ENCODE assay signal across 25 cellular contexts in the genomic region with DNA sequence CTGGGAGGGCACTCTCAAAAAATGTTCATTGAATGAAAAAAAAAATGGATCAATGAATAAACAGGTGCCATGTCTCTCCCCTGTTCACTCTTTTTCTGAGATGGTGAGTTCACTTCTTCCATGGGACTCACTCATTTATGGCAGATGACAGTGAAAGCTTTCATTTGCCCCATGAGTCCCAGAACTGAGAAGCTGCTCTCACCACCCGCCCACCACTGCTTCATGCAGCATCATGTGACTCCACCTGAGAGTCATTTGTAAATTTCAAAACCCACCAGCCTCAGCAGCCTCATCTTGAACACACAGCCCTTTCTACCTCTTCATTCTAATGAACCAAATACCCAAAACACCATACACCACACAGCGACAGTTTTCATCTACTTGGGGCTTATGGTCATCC.
DNase-seq lines count a peak whose midpoint lies in the region; ATAC-seq and TF ChIP-seq lines count a peak whose summit lies in the region.
"Had no signal": no experiment of that assay in that cellular context is flagged by ENCODE, and none has a peak within 500 bp of the region (broad histone marks: within the 10 kb centered on the region; RNA-seq: fewer than 3 reads in every experiment).

No MANE protein-coding gene starts in this region.

- peaks cover 69% of the 10 kb centered on the region for H3K36me3 ChIP-seq in endodermal cell (ENCODE audit: control insufficient read depth, insufficient read depth, low read length)
- H3K36me3 ChIP-seq: neutrophil had no signal

- H3K27me3 Mint-ChIP-seq in activated CD4-positive, alpha-beta T cell treated with anti-CD3 and anti-CD28 coated beads for 36 hours, result no peaks in the 10 kb centered on the region
- H3K27me3 Mint-ChIP-seq in type B pancreatic cell (no peaks in the 10 kb centered on the region), endodermal cell (ENCODE audit: insufficient read depth) (no peaks in the 10 kb centered on the region)
- H3K27me3 Mint-ChIP-seq: activated naive CD4-positive, alpha-beta T cell treated with anti-CD3 and anti-CD28 coated beads, Interleukin-2, amount 10 ng/mL, durations not matched to agents 7 days and 5 days had no signal

- H3K27ac ChIP-seq in layer of hippocampus (ENCODE audit: low read depth, low read length) (peak overlapping the region; percentile 79), endodermal cell (ENCODE audit: low read depth, low read length) (no peak overlapping the region)
- H3K27ac ChIP-seq: 22Rv1, epithelial cell of prostate, neutrophil, psoas muscle, WERI-Rb-1 had no signal

- no peak overlapping the region for H3K4me3 ChIP-seq in endodermal cell (ENCODE audit: low read length)
- H3K4me3 ChIP-seq: psoas muscle had no signal

- H3K4me1 ChIP-seq in endodermal cell (ENCODE audit: control insufficient read depth, insufficient read depth, low read length), result no peaks in the 10 kb centered on the region
- H3K4me1 ChIP-seq: psoas muscle had no signal

- H3K9me3 Mint-ChIP-seq in activated CD4-positive, alpha-beta T cell treated with anti-CD3 and anti-CD28 coated beads for 36 hours (ENCODE audit: low read depth), result no peaks in the 10 kb centered on the region
- H3K9me3 Mint-ChIP-seq in type B pancreatic cell (no peaks in the 10 kb centered on the region), endodermal cell (no peaks in the 10 kb centered on the region)
- H3K9me3 Mint-ChIP-seq: activated naive CD4-positive, alpha-beta T cell treated with anti-CD3 and anti-CD28 coated beads, Interleukin-2, amount 10 ng/mL, durations not matched to agents 7 days and 5 days; activated T-cell treated with anti-CD3 and anti-CD28 coated beads, Interleukin-2, amount 50 U/mL, for 4 hours had no signal

- CTCF ChIA-PET in activated CD4-positive, alpha-beta T cell treated with anti-CD3 and anti-CD28 coated beads for 36 hours (lab: Charles Lee), result interaction anchor here (0.6 to 0.9 kb wide), 2 partner anchors 154 to 224 kb away, joined by 4 to 5 read pairs; no protein-coding TSS in a partner anchor

- intact Hi-C loops in activated CD4-positive, alpha-beta T cell treated with anti-CD3 and anti-CD28 coated beads for 36 hours (cut with DNase I, micrococcal nuclease), result loop anchor here (5.0 kb wide), 2 partner anchors 138 to 287 kb away; no protein-coding TSS in a partner anchor

- no peaks in the 10 kb centered on the region for H3K27me3 ChIP-seq in layer of hippocampus (ENCODE audit: control insufficient read depth, insufficient read depth, low read length)
- no peaks in the 10 kb centered on the region for H3K27me3 ChIP-seq in endodermal cell (ENCODE audit: control insufficient read depth, insufficient read depth, low read length, poor library complexity, severe bottlenecking)
- H3K27me3 ChIP-seq: neutrophil had no signal

- H3K4me3 Mint-ChIP-seq in activated CD4-positive, alpha-beta T cell treated with anti-CD3 and anti-CD28 coated beads for 36 hours, result no peak overlapping the region
- H3K4me3 Mint-ChIP-seq in type B pancreatic cell (no peak overlapping the region), endodermal cell (no peak overlapping the region)
- H3K4me3 Mint-ChIP-seq: activated naive CD4-positive, alpha-beta T cell treated with anti-CD3 and anti-CD28 coated beads, Interleukin-2, amount 10 ng/mL, durations not matched to agents 7 days and 5 days; activated T-cell treated with anti-CD3 and anti-CD28 coated beads, Interleukin-2, amount 50 U/mL, for 4 hours had no signal

- peak overlapping the region; percentile 61 for H3K27ac Mint-ChIP-seq in activated CD4-positive, alpha-beta T cell treated with anti-CD3 and anti-CD28 coated beads for 36 hours
- peak overlapping the region; percentile 13 for H3K27ac Mint-ChIP-seq in type B pancreatic cell
- H3K27ac Mint-ChIP-seq in endodermal cell, result no peak overlapping the region
- H3K27ac Mint-ChIP-seq: activated naive CD4-positive, alpha-beta T cell treated with anti-CD3 and anti-CD28 coated beads, Interleukin-2, amount 10 ng/mL, durations not matched to agents 7 days and 5 days had no signal

- peak; percentile 65 for DNase-seq in activated CD4-positive, alpha-beta T cell treated with anti-CD3 and anti-CD28 coated beads for 36 hours
- no peak for DNase-seq in activated CD4-positive, alpha-beta T cell treated with anti-CD3 and anti-CD28 coated beads, Interleukin-2, amount 50 U/mL, for 1 hour
- DNase-seq in stimulated activated naive CD4-positive, alpha-beta T cell treated with Interleukin-2 at 50 U/mL for 16 hours (lab: John Stamatoyannopoulos, UW), result peak; percentile 5
- DNase-seq in stimulated activated naive CD4-positive, alpha-beta T cell (lab: John Stamatoyannopoulos, UW), result no peak
- DNase-seq in type B pancreatic cell (ENCODE audit: extremely low spot score, unreplicated experiment) (no peak), endodermal cell (no peak), left lobe of liver (ENCODE audit: low spot score) (no peak)
- DNase-seq: activated CD4-positive, alpha-beta T cell treated with anti-CD3 and anti-CD28 coated beads, Interleukin-2, amount 50 U/mL, for 4 hours; activated naive CD4-positive, alpha-beta T cell treated with anti-CD3 and anti-CD28 coated beads, Interleukin-2, amount 10 ng/mL, durations not matched to agents 7 days and 5 days; activated T-cell treated with anti-CD3 and anti-CD28 coated beads, Interleukin-2, amount 50 U/mL, for 4 hours; Kasumi-1; left cardiac atrium; MV-4-11; NCI-H146; NCI-H2171; NCI-H526; psoas muscle; SHP77 treated with DMSO at 0.1 percent for 48 hours; T-helper 9 cell had no signal

- H3K9ac ChIP-seq in endodermal cell (ENCODE audit: extremely low read depth, low read length, poor library complexity, severe bottlenecking), result no peak overlapping the region

- TF ChIP-seq CTCF in type B pancreatic cell (conservative IDR thresholded peaks at IDR 0.05) (no peak), endodermal cell (conservative IDR thresholded peaks at IDR 0.05) (no peak)

- H3K4me1 Mint-ChIP-seq in activated CD4-positive, alpha-beta T cell treated with anti-CD3 and anti-CD28 coated beads for 36 hours, result peaks cover 6% of the 10 kb centered on the region
- H3K4me1 Mint-ChIP-seq in type B pancreatic cell (ENCODE audit: unreplicated experiment) (peaks cover 4% of the 10 kb centered on the region), endodermal cell (no peaks in the 10 kb centered on the region)
- H3K4me1 Mint-ChIP-seq: activated naive CD4-positive, alpha-beta T cell treated with anti-CD3 and anti-CD28 coated beads, Interleukin-2, amount 10 ng/mL, durations not matched to agents 7 days and 5 days had no signal

- H3K9me3 ChIP-seq in endodermal cell (ENCODE audit: control insufficient read depth, low read length), result no peaks in the 10 kb centered on the region
- H3K9me3 ChIP-seq: neutrophil, psoas muscle had no signal

- 93 to 100% methylated on average over 2 of the region's 2 CpGs for WGBS in endodermal cell (ENCODE audit: insufficient coverage in 1 of 2, insufficient read length in 1 of 2), 2 experiments

- peaks cover 2% of the 10 kb centered on the region for H3K36me3 Mint-ChIP-seq in activated CD4-positive, alpha-beta T cell treated with anti-CD3 and anti-CD28 coated beads for 36 hours (ENCODE audit: low read depth)
- H3K36me3 Mint-ChIP-seq in type B pancreatic cell (peaks cover 2% of the 10 kb centered on the region), endodermal cell (ENCODE audit: low read depth) (peaks cover 61% of the 10 kb centered on the region)
- H3K36me3 Mint-ChIP-seq: activated naive CD4-positive, alpha-beta T cell treated with anti-CD3 and anti-CD28 coated beads, Interleukin-2, amount 10 ng/mL, durations not matched to agents 7 days and 5 days had no signal

- peak; percentile 84 for ATAC-seq in activated CD4-positive, alpha-beta T cell treated with anti-CD3 and anti-CD28 coated beads for 36 hours
- ATAC-seq in left lobe of liver, result no peak
- ATAC-seq: left cardiac atrium, Panc1 had no signal

- POLR2A ChIA-PET in activated CD4-positive, alpha-beta T cell treated with anti-CD3 and anti-CD28 coated beads for 36 hours (lab: Charles Lee), result interaction anchor here (0.7 kb wide), 1 partner anchor 17 kb away, joined by 3 read pairs; no protein-coding TSS in a partner anchor

Comparison
In these comparisons a context has a peak if more than half of its experiments do, and no peak if none do; other contexts are left out.
1. DNase-seq: peak in activated CD4-positive, alpha-beta T cell treated with anti-CD3 and anti-CD28 coated beads for 36 hours (single experiment) and stimulated activated naive CD4-positive, alpha-beta T cell treated with Interleukin-2 at 50 U/mL for 16 hours (single experiment); none in activated CD4-positive, alpha-beta T cell treated with anti-CD3 and anti-CD28 coated beads, Interleukin-2, amount 50 U/mL, for 1 hour (single experiment), stimulated activated naive CD4-positive, alpha-beta T cell (0 of 6), type B pancreatic cell (single experiment), endodermal cell (single experiment) and left lobe of liver (single experiment).